Comparison of ENCODE assay signal across 8 cellular contexts in genomic region chr1:28359592-28360239, GRCh38. TPM values are rescaled to one million over a fixed set of nuclear protein-coding genes. Genes with fewer than 3 reads are reported as not detected.
DNase-seq lines count a peak whose midpoint lies in the region; ATAC-seq and TF ChIP-seq lines count a peak whose summit lies in the region.

No MANE protein-coding gene starts in this region.

- TF ChIP-seq CTCF in AG04449 (IDR thresholded peaks at IDR 0.05; ENCODE audit: insufficient read depth, low read length, missing control alignments) (peak; percentile 57), colonic mucosa (IDR thresholded peaks at IDR 0.05) (peak; percentile 56), lung (IDR thresholded peaks at IDR 0.05; ENCODE audit: control extremely low read depth, extremely low read depth) (no peak)

- H3K9ac ChIP-seq in colonic mucosa (ENCODE audit: low read depth in 2 of 2, low read length in 2 of 2) = no peak overlapping the region

- H3K4me3 ChIP-seq in AG04449 (ENCODE audit: low read depth, low read length) (no peak overlapping the region), H7 (ENCODE audit: insufficient read depth, low read depth, low read length) (no peak overlapping the region), colonic mucosa (no peak overlapping the region), lung (no peak overlapping the region)

- CTCF ChIA-PET in AG04449 (lab: Yijun Ruan, JAX) = interaction anchor here (0.6 to 8.6 kb wide), 47 partner anchors 9 to 518 kb away, joined by 3 to 144 read pairs (median 5); partner anchors contain the start of genes MED18 and PHACTR4

- POLR2A ChIA-PET in AG04449 (lab: Yijun Ruan, JAX) = interaction anchor here (0.6 to 1.3 kb wide), 4 partner anchors 150 to 412 kb away, joined by 3 read pairs; partner anchors contain the start of gene TAF12

- DNase-seq in AG04449 (ENCODE audit: low read depth, low spot score) (no peak), H7 (peak; percentile 74), NCI-H524 treated with DMSO at 0.1 percent for 48 hours (lab: John Stamatoyannopoulos, UW) (peak; percentile 7), colonic mucosa (peak; percentile 82), lung (ENCODE audit: low spot score) (peak; percentile 53), epidermal melanocyte (ENCODE audit: insufficient read length, low spot score) (no peak)
- peak; percentile 62 to 72 for DNase-seq in activated CD4-positive, alpha-beta T cell treated with anti-CD3 and anti-CD28 coated beads for 4 hours
- peak; percentile 30 to 47 for DNase-seq in stimulated activated CD8-positive, alpha-beta memory T cell treated with anti-CD3 and anti-CD28 coated beads, Interleukin-15, amount 100 ng/mL, for 4 hours (ENCODE audit: low read depth in 2 of 2)

- WGBS in lung, 2 donors = 41 to 54% methylated on average over 7 of the region's 7 CpGs

- H3K36me3 ChIP-seq in H7 (replicated peaks; ENCODE audit: control insufficient read depth, insufficient read depth, low read length) (no peaks in the 10 kb centered on the region), colonic mucosa (no peaks in the 10 kb centered on the region), lung (ENCODE audit: control insufficient read depth in 2 of 2, insufficient read depth in 2 of 2, low read length in 2 of 2) (no peaks in the 10 kb centered on the region)

- intact Hi-C loops in colonic mucosa (cut with DNase I) = loop anchor here (5.0 kb wide), 1 partner anchor 112 kb away; no protein-coding TSS in a partner anchor

- H3K27ac ChIP-seq in colonic mucosa (no peak overlapping the region), lung (ENCODE audit: low read depth in 1 of 2, low read length in 1 of 2) (no peak overlapping the region)

- H3K27me3 ChIP-seq in H7 (ENCODE audit: control insufficient read depth, insufficient read depth, low read length) = no peaks in the 10 kb centered on the region
- H3K27me3 ChIP-seq in colonic mucosa = no peaks in the 10 kb centered on the region
- no peaks in the 10 kb centered on the region for H3K27me3 ChIP-seq in lung (ENCODE audit: control insufficient read depth, insufficient read depth)

- H3K9me3 ChIP-seq in colonic mucosa (no peaks in the 10 kb centered on the region), lung (ENCODE audit: control insufficient read depth in 2 of 2, insufficient read depth in 1 of 2, low read length in 1 of 2) (no peaks in the 10 kb centered on the region)

- ATAC-seq in lung (ENCODE audit: insufficient read depth, low FRiP score) = peak; percentile 79

- no peaks in the 10 kb centered on the region for H3K4me1 ChIP-seq in colonic mucosa
- H3K4me1 ChIP-seq in lung (ENCODE audit: control insufficient read depth in 2 of 2, insufficient read depth in 2 of 2, low read length in 2 of 2) = no peaks in the 10 kb centered on the region

RNA-seq across cellular contexts. Expression of gene PHACTR4, which starts 9.8 kb away (rescaled TPM):
- 16.9 and 23.0 TPM in 2 replicates for total RNA-seq in H7 (2014; rRNA removed; shearing (Covaris generic))
- total RNA-seq in colonic mucosa (10 to 100 TPM; 43.1 to 49.8 TPM), lung (10 to 100 TPM; 22.4 to 34.9 TPM)
- 10 to 100 TPM; 15.1 to 18.7 TPM for polyA plus RNA-seq in lung

RNA-seq across cellular contexts. Expression of gene MED18, which starts 30.9 kb away (rescaled TPM):
- 25.0 and 32.4 TPM in 2 replicates for total RNA-seq in H7 (2014; rRNA removed; shearing (Covaris generic))
- 10 to 100 TPM; 29.2 to 37.0 TPM for total RNA-seq in colonic mucosa
- total RNA-seq in lung = 10 to 100 TPM in 1 of 2 donors, 1 to 10 TPM in 1; 8.9 to 11.6 TPM
- 10 to 100 TPM; 14.8 to 29.7 TPM for polyA plus RNA-seq in lung

Comparison
In these comparisons a context has a peak if more than half of its experiments do, and no peak if none do; other contexts are left out.
1. DNase-seq: peak in H7 (single experiment), NCI-H524 treated with DMSO at 0.1 percent for 48 hours (single experiment), activated CD4-positive, alpha-beta T cell treated with anti-CD3 and anti-CD28 coated beads for 4 hours (2 of 2), colonic mucosa (single experiment), lung (single experiment) and stimulated activated CD8-positive, alpha-beta memory T cell treated with anti-CD3 and anti-CD28 coated beads, Interleukin-15, amount 100 ng/mL, for 4 hours (2 of 2); none in AG04449 (single experiment) and epidermal melanocyte (single experiment).